ENCODE assay signal across 8 cellular contexts in the genomic region with DNA sequence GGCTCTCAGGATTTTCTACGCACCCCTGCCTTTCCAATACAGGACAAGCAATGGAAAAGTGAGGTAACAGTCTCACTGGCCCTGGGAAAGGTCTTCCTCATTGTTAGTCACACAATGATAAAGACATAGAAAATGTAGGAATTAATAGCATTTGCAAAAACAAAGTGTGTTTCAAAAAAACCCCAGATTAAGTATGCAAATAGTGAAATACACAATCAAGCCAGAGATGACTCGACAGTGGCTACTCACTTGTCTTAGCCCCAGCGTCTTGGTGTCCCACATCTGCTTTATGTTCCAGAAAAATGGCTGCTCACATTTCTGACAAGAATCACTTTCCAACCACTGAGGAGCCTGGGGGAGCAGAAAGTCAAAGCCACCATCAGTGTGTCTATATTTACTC. TPM values are rescaled to one million over a fixed set of nuclear protein-coding genes. Genes with fewer than 3 reads are reported as not detected.
DNase-seq lines count a peak whose midpoint lies in the region; ATAC-seq, FAIRE-seq and TF ChIP-seq lines count a peak whose summit lies in the region.

No MANE protein-coding gene starts in this region.

- dilution Hi-C loops in keratinocyte (cut with MboI; ENCODE audit: extremely low pct_ligation_motif_present, low sequenced_read_pairs), result no loop called here

- peaks cover 12% of the 10 kb centered on the region for H3K4me1 ChIP-seq in keratinocyte (ENCODE audit: control insufficient read depth, extremely low read depth, insufficient read depth, low read length)
- no peaks in the 10 kb centered on the region for H3K4me1 ChIP-seq in upper lobe of left lung
- no peaks in the 10 kb centered on the region for H3K4me1 ChIP-seq in MM.1S (ENCODE audit: low read length)

- 80 to 83% methylated on average over 3 of the region's 3 CpGs for WGBS in upper lobe of left lung, 2 donors

- no peak overlapping the region for H3K4me2 ChIP-seq in keratinocyte (ENCODE audit: control insufficient read depth, extremely low read depth, insufficient read depth, low read depth, low read length)
- H3K4me2 ChIP-seq in MM.1S (ENCODE audit: low read depth, low read length), result no peak overlapping the region

- H4K20me1 ChIP-seq in keratinocyte (ENCODE audit: control insufficient read depth, extremely low read depth, insufficient read depth, low read length) (no peaks in the 10 kb centered on the region), MM.1S (ENCODE audit: insufficient read depth, low read length) (no peaks in the 10 kb centered on the region)

- intact Hi-C loops in head of caudate nucleus (cut with DNase I), result no loop called here

- peak; percentile 92 for ATAC-seq in GM18861 (IDR thresholded peaks at IDR 0.05; ENCODE audit: unreplicated experiment)
- ATAC-seq in GM21529 (IDR thresholded peaks at IDR 0.05; ENCODE audit: unreplicated experiment), result peak; percentile 90
- ATAC-seq in HG03439 (IDR thresholded peaks at IDR 0.05; ENCODE audit: unreplicated experiment), result peak; percentile 85
- no peak for ATAC-seq in upper lobe of left lung (ENCODE audit: low FRiP score in 2 of 2)

- H2AFZ ChIP-seq in keratinocyte (ENCODE audit: control insufficient read depth, low read length) (no peak overlapping the region), MM.1S (ENCODE audit: low read length) (no peak overlapping the region)

- no peak for TF ChIP-seq CTCF in keratinocyte (optimal IDR thresholded peaks at IDR 0.05 in 1 of 3, IDR thresholded peaks at IDR 0.05 in 1 of 3, conservative IDR thresholded peaks at IDR 0.05 in 1 of 3; ENCODE audit: extremely low read depth in 1 of 3, insufficient read depth in 2 of 3, low read length in 3 of 3)
- no peak for TF ChIP-seq CTCF in upper lobe of left lung (IDR thresholded peaks at IDR 0.05)
- no peak for TF ChIP-seq CTCF in MM.1S (IDR thresholded peaks at IDR 0.05; ENCODE audit: low read length)

- H3K9me2 ChIP-seq in MM.1S (replicated peaks; ENCODE audit: insufficient read depth, low read length), result no peaks in the 10 kb centered on the region

- H3K36me3 ChIP-seq in keratinocyte (ENCODE audit: control insufficient read depth in 2 of 2, extremely low read depth in 1 of 2, insufficient read depth in 2 of 2, low read length in 2 of 2) (peaks cover 5 to 14% of the 10 kb centered on the region in 2 experiments), upper lobe of left lung (peaks cover 16 to 83% (median 40%) of the 10 kb centered on the region in 4 donors), MM.1S (replicated peaks; ENCODE audit: insufficient read depth, low read length) (no peaks in the 10 kb centered on the region; the same call in 1 of the 2 replicates)

- no peaks in the 10 kb centered on the region for H3K9me1 ChIP-seq in keratinocyte (ENCODE audit: control insufficient read depth, extremely low read depth, insufficient read depth, low read length)

- H3K4me3 ChIP-seq in keratinocyte (ENCODE audit: control insufficient read depth in 2 of 3, extremely low read depth in 1 of 3, insufficient read depth in 2 of 3, low read depth in 1 of 3, low read length in 3 of 3) (no peak overlapping the region), upper lobe of left lung (no peak overlapping the region), MM.1S (ENCODE audit: low read length) (no peak overlapping the region)

- no peak overlapping the region for H3K27ac ChIP-seq in keratinocyte (ENCODE audit: control insufficient read depth, insufficient read depth, low read length)
- H3K27ac ChIP-seq in upper lobe of left lung, result no peak overlapping the region
- no peak overlapping the region for H3K27ac ChIP-seq in MM.1S (ENCODE audit: low read length)

- H3K27me3 ChIP-seq in keratinocyte (ENCODE audit: control insufficient read depth, extremely low read depth, insufficient read depth, low read length), result no peaks in the 10 kb centered on the region
- no peaks in the 10 kb centered on the region for H3K27me3 ChIP-seq in upper lobe of left lung
- H3K27me3 ChIP-seq in MM.1S (replicated peaks; ENCODE audit: insufficient read depth, low read length), result no peaks in the 10 kb centered on the region

- H3F3A ChIP-seq in MM.1S (ENCODE audit: insufficient read depth, low read length), result no peaks in the 10 kb centered on the region

- DNase-seq in keratinocyte (ENCODE audit: low read depth, low spot score) (no peak), H54 (ENCODE audit: insufficient read length, low spot score) (no peak), upper lobe of left lung (no peak), head of caudate nucleus (no peak), MM.1S (no peak)

- no peaks in the 10 kb centered on the region for H3K79me2 ChIP-seq in keratinocyte (ENCODE audit: control insufficient read depth, insufficient read depth, low read length)
- no peaks in the 10 kb centered on the region for H3K79me2 ChIP-seq in MM.1S (ENCODE audit: low read length)

- H3K9ac ChIP-seq in keratinocyte (ENCODE audit: control insufficient read depth, extremely low read depth, insufficient read depth, low read length) (no peak overlapping the region), MM.1S (ENCODE audit: low read length) (no peak overlapping the region)

- no peak for TF ChIP-seq EP300 in upper lobe of left lung (IDR thresholded peaks at IDR 0.05)

- TF ChIP-seq POLR2A in H54 (IDR thresholded peaks at IDR 0.05; ENCODE audit: low read depth, low read length), result no peak
- TF ChIP-seq POLR2A in upper lobe of left lung (IDR thresholded peaks at IDR 0.05), result no peak

- FAIRE-seq in keratinocyte (lab: Jason Lieb, UNC) (peak; percentile 5), H54 (lab: Jason Lieb, UNC) (no peak)

- H3K9me3 ChIP-seq in keratinocyte (ENCODE audit: control insufficient read depth, low read depth, low read length) (peaks cover 1% of the 10 kb centered on the region), upper lobe of left lung (no peaks in the 10 kb centered on the region), MM.1S (replicated peaks; ENCODE audit: insufficient read depth, low read length) (no peaks in the 10 kb centered on the region)

RNA-seq across cellular contexts. Expression of gene AP1S3, which starts 47.0 kb away (rescaled TPM):
- 18.0 to 33.7 TPM (median 24.0 TPM) in 3 replicates for polyA plus RNA-seq in keratinocyte
- polyA plus RNA-seq in keratinocyte (2011; ENCODE audit: low read depth), result 28.2 TPM
- polyA plus RNA-seq in keratinocyte (2011; cell fraction: cytosol; rRNA removed), result 21.2 and 31.8 TPM in 2 replicates
- 16.8 and 22.6 TPM in 2 replicates for polyA plus RNA-seq in keratinocyte (2011; cell fraction: nucleus; rRNA removed)
- polyA plus RNA-seq in keratinocyte (2012; ENCODE audit: low replicate concordance), result 24.6 and 26.0 TPM in 2 replicates
- 4.5 to 18.2 TPM (median 9.9 TPM) in 3 replicates for polyA minus RNA-seq in keratinocyte
- polyA minus RNA-seq in keratinocyte (2011; cell fraction: cytosol; rRNA and poly(A)+ RNA removed), result 44.1 TPM
- polyA minus RNA-seq in keratinocyte (2011; cell fraction: nucleus; rRNA and poly(A)+ RNA removed), result 34.5 and 40.1 TPM in 2 replicates
- total RNA-seq in upper lobe of left lung, result 10 to 100 TPM in 4 of 6 donors, 1 to 10 TPM in 2; 2.1 to 23.2 (median 11.5) TPM

Comparison
In these comparisons a context has a peak if more than half of its experiments do, and no peak if none do; other contexts are left out.
1. ATAC-seq: peak in GM18861 (single experiment), GM21529 (single experiment) and HG03439 (single experiment); none in upper lobe of left lung (0 of 2).